Comparison of ENCODE assay signal across 14 cellular contexts in genomic region chr20:44039147-44039546, GRCh38.
"Had no signal": no experiment of that assay in that cellular context is flagged by ENCODE, and none has a peak within 500 bp of the region (broad histone marks: within the 10 kb centered on the region; RNA-seq: fewer than 3 reads in every experiment).

No MANE protein-coding gene starts in this region.

- H3K4me3 ChIP-seq: colonic mucosa, hepatocyte, lung, SK-N-MC, suprapubic skin, upper lobe of right lung had no signal

- H3K4me2 ChIP-seq: hepatocyte had no signal

- H3K9me3 ChIP-seq: colonic mucosa, suprapubic skin, upper lobe of right lung had no signal

- H3K9ac ChIP-seq: parathyroid adenoma had no signal

- H3K27ac ChIP-seq: colonic mucosa, hepatocyte, parathyroid adenoma, SK-N-MC, suprapubic skin, upper lobe of right lung had no signal

- H2AFZ ChIP-seq: hepatocyte, parathyroid adenoma had no signal

- H3K4me3 Mint-ChIP-seq: activated naive CD4-positive, alpha-beta T cell treated with anti-CD3 and anti-CD28 coated beads, Interleukin-2, amount 10 ng/mL, durations not matched to agents 7 days and 5 days had no signal

- ATAC-seq: activated CD4-positive, CD25-positive, alpha-beta regulatory T cell treated with anti-CD3 and anti-CD28 coated beads, Interleukin-2, amount 50 U/mL, for 24 hours; upper lobe of right lung had no signal

- H3K36me3 ChIP-seq: colonic mucosa, suprapubic skin, upper lobe of right lung had no signal

- H3K4me1 ChIP-seq: colonic mucosa, parathyroid adenoma, suprapubic skin, upper lobe of right lung had no signal

- H3K27ac Mint-ChIP-seq: activated naive CD4-positive, alpha-beta T cell treated with anti-CD3 and anti-CD28 coated beads, Interleukin-2, amount 10 ng/mL, durations not matched to agents 7 days and 5 days had no signal

- DNase-seq: activated CD4-positive, alpha-beta T cell treated with anti-CD3 and anti-CD28 coated beads, Interleukin-2, amount 50 U/mL, for 1 hour; activated naive CD4-positive, alpha-beta T cell treated with anti-CD3 and anti-CD28 coated beads, Interleukin-2, amount 10 ng/mL, durations not matched to agents 7 days and 5 days; central memory CD4-positive, alpha-beta T cell; colonic mucosa; stimulated activated CD4-positive, alpha-beta T cell treated with anti-CD3 and anti-CD28 coated beads, Interleukin-2, amount 100 ng/mL, for 48 hours; stimulated activated naive CD4-positive, alpha-beta T cell; T1000 had no signal

- H3K9me3 Mint-ChIP-seq: activated naive CD4-positive, alpha-beta T cell treated with anti-CD3 and anti-CD28 coated beads, Interleukin-2, amount 10 ng/mL, durations not matched to agents 7 days and 5 days had no signal

- H3K36me3 Mint-ChIP-seq: activated naive CD4-positive, alpha-beta T cell treated with anti-CD3 and anti-CD28 coated beads, Interleukin-2, amount 10 ng/mL, durations not matched to agents 7 days and 5 days had no signal

- H3K27me3 ChIP-seq: colonic mucosa, hepatocyte had no signal
